In the genomic region with DNA sequence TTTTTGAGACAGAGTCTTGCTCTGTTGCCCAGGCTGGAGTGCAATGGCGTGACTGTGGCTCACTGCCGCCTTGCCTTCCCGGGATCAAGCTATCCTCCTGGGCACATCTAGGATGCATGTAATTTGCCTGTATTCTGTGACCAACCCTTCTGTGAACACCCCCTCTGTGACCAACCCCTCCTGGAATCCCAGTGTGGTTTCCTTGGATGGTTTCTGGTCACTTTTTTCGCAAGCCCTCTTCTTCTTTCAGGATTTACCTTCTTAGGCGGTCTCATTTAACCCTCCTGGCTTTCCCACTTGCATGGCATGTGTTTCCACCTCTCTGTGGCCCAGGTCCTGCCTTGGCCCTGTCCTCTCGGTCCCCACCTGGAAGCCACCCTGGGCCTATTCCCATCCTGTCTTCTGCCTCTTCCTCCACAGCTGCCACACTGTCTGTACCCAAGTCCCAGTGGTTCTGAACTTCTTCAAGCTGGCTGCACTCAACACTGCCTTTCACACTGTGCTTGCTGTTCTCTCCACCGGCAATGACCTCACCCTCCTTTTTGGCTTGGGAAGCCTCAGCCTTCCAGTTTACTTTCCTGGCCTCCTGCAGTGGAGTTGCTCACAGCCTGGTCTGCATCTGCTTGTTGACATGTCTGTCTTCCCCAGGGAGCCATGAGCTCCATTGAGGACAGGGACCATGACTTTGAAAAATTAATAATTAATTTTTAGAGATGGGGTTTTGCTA, we compare ENCODE assay signal across 1 cellular context.
TF ChIP-seq lines count a peak whose summit lies in the region.

No MANE protein-coding gene starts in this region.

TF ChIP-seq in IMR-90, 13 proteins besides CTCF, POLR2A, EP300 and RAD21:
- TF ChIP-seq, protein P1, sequence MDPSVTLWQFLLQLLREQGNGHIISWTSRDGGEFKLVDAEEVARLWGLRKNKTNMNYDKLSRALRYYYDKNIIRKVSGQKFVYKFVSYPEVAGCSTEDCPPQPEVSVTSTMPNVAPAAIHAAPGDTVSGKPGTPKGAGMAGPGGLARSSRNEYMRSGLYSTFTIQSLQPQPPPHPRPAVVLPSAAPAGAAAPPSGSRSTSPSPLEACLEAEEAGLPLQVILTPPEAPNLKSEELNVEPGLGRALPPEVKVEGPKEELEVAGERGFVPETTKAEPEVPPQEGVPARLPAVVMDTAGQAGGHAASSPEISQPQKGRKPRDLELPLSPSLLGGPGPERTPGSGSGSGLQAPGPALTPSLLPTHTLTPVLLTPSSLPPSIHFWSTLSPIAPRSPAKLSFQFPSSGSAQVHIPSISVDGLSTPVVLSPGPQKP (IDR thresholded peaks at IDR 0.05; ENCODE audit: borderline replicate concordance, low read depth, low read length) = no peak
- TF ChIP-seq MAZ (IDR thresholded peaks at IDR 0.05; ENCODE audit: borderline replicate concordance, low read depth, low read length) (no peak), NFE2L2 (IDR thresholded peaks at IDR 0.05; ENCODE audit: low read depth, low read length) (no peak), MAFK (IDR thresholded peaks at IDR 0.05; ENCODE audit: low read depth, low read length) (no peak), CEBPB (IDR thresholded peaks at IDR 0.05; ENCODE audit: low read depth, low read length) (no peak), BHLHE40 (IDR thresholded peaks at IDR 0.05; ENCODE audit: low read depth, low read length) (no peak), CHD1 (IDR thresholded peaks at IDR 0.05; ENCODE audit: low read depth, low read length) (no peak), SMC3 (IDR thresholded peaks at IDR 0.05; ENCODE audit: low read depth, low read length) (no peak), RFX5 (IDR thresholded peaks at IDR 0.05; ENCODE audit: low read depth, low read length) (no peak), RCOR1 (IDR thresholded peaks at IDR 0.05; ENCODE audit: insufficient replicate concordance, low read length) (no peak), FOS (IDR thresholded peaks at IDR 0.05; ENCODE audit: low read depth, low read length) (no peak)
- TF ChIP-seq, protein P2, sequence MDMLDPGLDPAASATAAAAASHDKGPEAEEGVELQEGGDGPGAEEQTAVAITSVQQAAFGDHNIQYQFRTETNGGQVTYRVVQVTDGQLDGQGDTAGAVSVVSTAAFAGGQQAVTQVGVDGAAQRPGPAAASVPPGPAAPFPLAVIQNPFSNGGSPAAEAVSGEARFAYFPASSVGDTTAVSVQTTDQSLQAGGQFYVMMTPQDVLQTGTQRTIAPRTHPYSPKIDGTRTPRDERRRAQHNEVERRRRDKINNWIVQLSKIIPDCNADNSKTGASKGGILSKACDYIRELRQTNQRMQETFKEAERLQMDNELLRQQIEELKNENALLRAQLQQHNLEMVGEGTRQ (IDR thresholded peaks at IDR 0.05; ENCODE audit: low read depth, low read length) = no peak
